Comparison of ENCODE assay signal across 8 cellular contexts in genomic region chr11:111454561-111455192, GRCh38. TPM values are rescaled to one million over a fixed set of nuclear protein-coding genes. Genes with fewer than 3 reads are reported as not detected.
A peak's percentile ranks its signal among the peaks of the same experiment; 100 is the strongest.
DNase-seq lines count a peak whose midpoint lies in the region; ATAC-seq and TF ChIP-seq lines count a peak whose summit lies in the region.

No MANE protein-coding gene starts in this region.

- in situ Hi-C loops in gastrocnemius medialis (cut with MboI; ENCODE audit: low sequenced_read_pairs in 4 of 4) = no loop called here

- no peaks in the 10 kb centered on the region for H3K4me1 ChIP-seq in gastrocnemius medialis

- ATAC-seq in HG02610 (IDR thresholded peaks at IDR 0.05; ENCODE audit: unreplicated experiment) (no peak), gastrocnemius medialis (no peak)

- TF ChIP-seq CTCF in gastrocnemius medialis (IDR thresholded peaks at IDR 0.05 in 4 of 5, conservative IDR thresholded peaks at IDR 0.05 in 1 of 5) = peak in 1 of 5 experiments; percentile 19

- H3K36me3 ChIP-seq in gastrocnemius medialis = no peaks in the 10 kb centered on the region

- intact Hi-C loops in gastrocnemius medialis (cut with DNase I; ENCODE audit: low total_unique reads) = no loop called here

- no peaks in the 10 kb centered on the region for H3K9me3 ChIP-seq in gastrocnemius medialis

- H3K27me3 ChIP-seq in gastrocnemius medialis = no peaks in the 10 kb centered on the region

- no peak overlapping the region for H3K4me3 ChIP-seq in gastrocnemius medialis

- DNase-seq in NOMO-1 treated with DMSO at 0.1 percent for 48 hours (lab: John Stamatoyannopoulos, UW; ENCODE audit: unreplicated experiment) (peak; percentile 38), NOMO-1 treated with dmso at 0.1 percent for 144 hours (lab: John Stamatoyannopoulos, UW; ENCODE audit: unreplicated experiment) (no peak), NCI-H460 (ENCODE audit: extremely low read depth, low read depth) (peak; percentile 11), fibroblast of peridontal ligament (ENCODE audit: extremely low read depth) (peak; percentile 75), pons (ENCODE audit: low spot score) (peak; percentile 72), gastrocnemius medialis (no peak)
- peak; percentile 61 for DNase-seq in activated CD8-positive, alpha-beta memory T cell treated with anti-CD3 and anti-CD28 coated beads, Interleukin-2, amount 50 U/mL, for 4 hours

- H3K27ac ChIP-seq in gastrocnemius medialis = no peak overlapping the region

- no peak for TF ChIP-seq POLR2A in gastrocnemius medialis (IDR thresholded peaks at IDR 0.05)

RNA-seq across cellular contexts. Expression of gene BTG4, which starts 57.5 kb away (rescaled TPM):
- total RNA-seq in NCI-H460 (2014; rRNA removed; shearing (Covaris generic)) = 0.12 and 0.17 TPM in 2 replicates
- polyA plus RNA-seq in NCI-H460 (2014; cell fraction: nucleus; rRNA removed) = not detected in 2 replicates
- not detected for total RNA-seq in gastrocnemius medialis

RNA-seq across cellular contexts. Expression of gene HOATZ, which starts 59.9 kb away (rescaled TPM):
- not detected in 2 replicates for total RNA-seq in NCI-H460 (2014; rRNA removed; shearing (Covaris generic))
- not detected in 2 replicates for polyA plus RNA-seq in NCI-H460 (2014; cell fraction: nucleus; rRNA removed)
- total RNA-seq in gastrocnemius medialis = not detected

Comparison
In these comparisons a context has a peak if more than half of its experiments do, and no peak if none do; other contexts are left out.
1. DNase-seq: peak in NOMO-1 treated with DMSO at 0.1 percent for 48 hours (single experiment), NCI-H460 (single experiment), activated CD8-positive, alpha-beta memory T cell treated with anti-CD3 and anti-CD28 coated beads, Interleukin-2, amount 50 U/mL, for 4 hours (single experiment), fibroblast of peridontal ligament (single experiment) and pons (single experiment); none in NOMO-1 treated with dmso at 0.1 percent for 144 hours (single experiment) and gastrocnemius medialis (0 of 2).